In genomic region chr1:159935719-159936283, GRCh38 we compare ENCODE assay signal across 15 cellular contexts. TPM values are rescaled to one million over a fixed set of nuclear protein-coding genes. Genes with fewer than 3 reads are reported as not detected.
A peak's percentile ranks its signal among the peaks of the same experiment; 100 is the strongest.
DNase-seq lines count a peak whose midpoint lies in the region; ATAC-seq, FAIRE-seq and TF ChIP-seq lines count a peak whose summit lies in the region.
"Had no signal": no experiment of that assay in that cellular context is flagged by ENCODE, and none has a peak within 500 bp of the region (broad histone marks: within the 10 kb centered on the region; RNA-seq: fewer than 3 reads in every experiment).

No MANE protein-coding gene starts in this region.

- H3K27me3 ChIP-seq in astrocyte (ENCODE audit: insufficient read depth, low read length) (peaks cover 8% of the 10 kb centered on the region), upper lobe of right lung (no peaks in the 10 kb centered on the region)
- H3K27me3 ChIP-seq: Peyer's patch had no signal

- H3K4me3 Mint-ChIP-seq in activated naive CD4-positive, alpha-beta T cell treated with anti-CD3 and anti-CD28 coated beads, Interleukin-2, amount 50 U/mL, for 24 hours: no peak overlapping the region
- H3K4me3 Mint-ChIP-seq in astrocyte (ENCODE audit: unreplicated experiment): no peak overlapping the region
- H3K4me3 Mint-ChIP-seq: activated CD8-positive, alpha-beta T cell treated with anti-CD3 and anti-CD28 coated beads, Interleukin-2, amount 10 ng/mL, durations not matched to agents 7 days and 5 days; brain had no signal

- no peaks in the 10 kb centered on the region for H3K36me3 Mint-ChIP-seq in activated naive CD4-positive, alpha-beta T cell treated with anti-CD3 and anti-CD28 coated beads, Interleukin-2, amount 50 U/mL, for 24 hours
- no peaks in the 10 kb centered on the region for H3K36me3 Mint-ChIP-seq in activated naive CD4-positive, alpha-beta T cell treated with anti-CD3 and anti-CD28 coated beads, Interleukin-2, amount 50 U/mL, for 72 hours
- peaks cover 1% of the 10 kb centered on the region for H3K36me3 Mint-ChIP-seq in astrocyte (ENCODE audit: low read depth, unreplicated experiment)

- no peaks in the 10 kb centered on the region for H3K79me2 ChIP-seq in astrocyte (ENCODE audit: insufficient read depth, low read length)

- H3K9me3 Mint-ChIP-seq in activated naive CD4-positive, alpha-beta T cell treated with anti-CD3 and anti-CD28 coated beads, Interleukin-2, amount 50 U/mL, for 24 hours: no peaks in the 10 kb centered on the region
- no peaks in the 10 kb centered on the region for H3K9me3 Mint-ChIP-seq in activated naive CD4-positive, alpha-beta T cell treated with anti-CD3 and anti-CD28 coated beads, Interleukin-2, amount 50 U/mL, for 72 hours
- peaks cover 2% of the 10 kb centered on the region for H3K9me3 Mint-ChIP-seq in astrocyte (ENCODE audit: unreplicated experiment)
- H3K9me3 Mint-ChIP-seq: brain had no signal

- H3K4me1 ChIP-seq in astrocyte (ENCODE audit: insufficient read depth, low read length) (no peaks in the 10 kb centered on the region), upper lobe of right lung (peaks cover 6% of the 10 kb centered on the region)

- peak overlapping the region; percentile 38 for H3K27ac Mint-ChIP-seq in activated naive CD4-positive, alpha-beta T cell treated with anti-CD3 and anti-CD28 coated beads, Interleukin-2, amount 50 U/mL, for 24 hours
- H3K27ac Mint-ChIP-seq in activated naive CD4-positive, alpha-beta T cell treated with anti-CD3 and anti-CD28 coated beads, Interleukin-2, amount 50 U/mL, for 72 hours: no peak overlapping the region
- H3K27ac Mint-ChIP-seq in astrocyte (ENCODE audit: unreplicated experiment): no peak overlapping the region
- H3K27ac Mint-ChIP-seq: activated CD8-positive, alpha-beta T cell treated with anti-CD3 and anti-CD28 coated beads, Interleukin-2, amount 10 ng/mL, durations not matched to agents 7 days and 5 days had no signal

- no peaks in the 10 kb centered on the region for H4K20me1 ChIP-seq in astrocyte (ENCODE audit: insufficient read depth, low read length)

- H3K27me3 Mint-ChIP-seq in activated naive CD4-positive, alpha-beta T cell treated with anti-CD3 and anti-CD28 coated beads, Interleukin-2, amount 50 U/mL, for 24 hours: peaks cover 2% of the 10 kb centered on the region
- peaks cover 45% of the 10 kb centered on the region for H3K27me3 Mint-ChIP-seq in astrocyte (ENCODE audit: low read depth, unreplicated experiment)
- H3K27me3 Mint-ChIP-seq: brain had no signal

- no peak for DNase-seq in activated naive CD4-positive, alpha-beta T cell treated with anti-CD3 and anti-CD28 coated beads, Interleukin-2, amount 50 U/mL, for 72 hours (ENCODE audit: low spot score in 2 of 2)
- DNase-seq in NOMO-1 (lab: John Stamatoyannopoulos, UW; ENCODE audit: unreplicated experiment in 2 of 2) (peak; percentile 42 to 83), astrocyte (ENCODE audit: low read depth) (no peak), upper lobe of right lung (no peak), SHP77 treated with DMSO at 0.1 percent for 48 hours (lab: John Stamatoyannopoulos, UW) (no peak), NCI-H446 treated with DMSO at 0.1 percent for 48 hours (lab: John Stamatoyannopoulos, UW) (no peak)

- H3K36me3 ChIP-seq in astrocyte (ENCODE audit: insufficient read depth, low read length): no peaks in the 10 kb centered on the region
- H3K36me3 ChIP-seq in upper lobe of right lung: no peaks in the 10 kb centered on the region
- H3K36me3 ChIP-seq: Peyer's patch had no signal

- H3K4me1 Mint-ChIP-seq in activated naive CD4-positive, alpha-beta T cell treated with anti-CD3 and anti-CD28 coated beads, Interleukin-2, amount 50 U/mL, for 24 hours: peaks cover 6% of the 10 kb centered on the region
- peaks cover 1% of the 10 kb centered on the region for H3K4me1 Mint-ChIP-seq in astrocyte (ENCODE audit: low read depth, unreplicated experiment)

- H3K4me3 ChIP-seq in astrocyte (ENCODE audit: insufficient read depth, low read depth, low read length): no peak overlapping the region
- no peak overlapping the region for H3K4me3 ChIP-seq in upper lobe of right lung
- H3K4me3 ChIP-seq: Peyer's patch, skin epidermis had no signal

- ATAC-seq in activated naive CD4-positive, alpha-beta T cell treated with anti-CD3 and anti-CD28 coated beads, Interleukin-2, amount 50 U/mL, for 72 hours: no peak
- ATAC-seq in upper lobe of right lung (peak; percentile 46), GM19351 (IDR thresholded peaks at IDR 0.05; ENCODE audit: unreplicated experiment) (no peak)

- H3K27ac ChIP-seq in astrocyte (ENCODE audit: low read depth, low read length) (no peak overlapping the region), upper lobe of right lung (no peak overlapping the region)
- H3K27ac ChIP-seq: HL-60 had no signal

- H3K9me3 ChIP-seq in astrocyte (ENCODE audit: insufficient read depth, low read depth, low read length) (no peaks in the 10 kb centered on the region), upper lobe of right lung (no peaks in the 10 kb centered on the region)
- H3K9me3 ChIP-seq: Peyer's patch had no signal

- intact Hi-C loops in upper lobe of right lung (cut with DNase I): loop anchor here (5.0 kb wide), 1 partner anchor 72 kb away; no protein-coding TSS in a partner anchor

- H2AFZ ChIP-seq in astrocyte (ENCODE audit: low read depth, low read length): no peak overlapping the region

- no peak for TF ChIP-seq CTCF in astrocyte (IDR thresholded peaks at IDR 0.05; ENCODE audit: insufficient read depth, low read depth, low read length)
- no peak for TF ChIP-seq CTCF in upper lobe of right lung (IDR thresholded peaks at IDR 0.05)

- no peak overlapping the region for H3K9ac ChIP-seq in astrocyte (ENCODE audit: low read length)

- no peak overlapping the region for H3K4me2 ChIP-seq in astrocyte (ENCODE audit: low read length)

- FAIRE-seq in astrocyte (lab: Jason Lieb, UNC): peak; percentile 41

RNA-seq across cellular contexts. Expression of gene IGSF9, which starts 9.6 kb away (rescaled TPM):
- not detected for total RNA-seq in activated naive CD4-positive, alpha-beta T cell treated with anti-CD3 and anti-CD28 coated beads, Interleukin-2, amount 50 U/mL, for 72 hours
- total RNA-seq in astrocyte (0.89 and 2.1 TPM in 2 replicates), upper lobe of right lung (2.2 TPM)
- total RNA-seq: activated CD8-positive, alpha-beta T cell treated with anti-CD3 and anti-CD28 coated beads, Interleukin-2, amount 10 ng/mL, durations not matched to agents 7 days and 5 days; lung microvascular endothelial cell had no signal

RNA-seq across cellular contexts. Expression of gene TAGLN2, which starts 10.5 kb away (rescaled TPM):
- total RNA-seq in activated naive CD4-positive, alpha-beta T cell treated with anti-CD3 and anti-CD28 coated beads, Interleukin-2, amount 50 U/mL, for 72 hours: 100 to 1,000 TPM; 391 to 559 TPM
- total RNA-seq in astrocyte (614 and 688 TPM in 2 replicates), upper lobe of right lung (435 TPM)

RNA-seq across cellular contexts. Expression of gene SLAMF9, which starts 18.2 kb away (rescaled TPM):
- total RNA-seq in activated naive CD4-positive, alpha-beta T cell treated with anti-CD3 and anti-CD28 coated beads, Interleukin-2, amount 50 U/mL, for 72 hours: not detected
- total RNA-seq in astrocyte: 0.43 TPM in 1 of 2 replicates, not detected in the other
- not detected for total RNA-seq in upper lobe of right lung
- total RNA-seq: activated CD8-positive, alpha-beta T cell treated with anti-CD3 and anti-CD28 coated beads, Interleukin-2, amount 10 ng/mL, durations not matched to agents 7 days and 5 days; lung microvascular endothelial cell; M059J; Peyer's patch had no signal

RNA-seq across cellular contexts. Expression of gene CFAP45, which starts 35.8 kb away (rescaled TPM):
- 1 to 10 TPM; 1.2 to 2.8 TPM for total RNA-seq in activated naive CD4-positive, alpha-beta T cell treated with anti-CD3 and anti-CD28 coated beads, Interleukin-2, amount 50 U/mL, for 72 hours
- 3.2 and 4.3 TPM in 2 replicates for total RNA-seq in astrocyte
- 1.9 TPM for total RNA-seq in upper lobe of right lung

Comparison
In these comparisons a context has a peak if more than half of its experiments do, and no peak if none do; other contexts are left out.
1. DNase-seq: peak in NOMO-1 (2 of 2); none in activated naive CD4-positive, alpha-beta T cell treated with anti-CD3 and anti-CD28 coated beads, Interleukin-2, amount 50 U/mL, for 72 hours (0 of 2), astrocyte (single experiment), upper lobe of right lung (single experiment), SHP77 treated with DMSO at 0.1 percent for 48 hours (single experiment) and NCI-H446 treated with DMSO at 0.1 percent for 48 hours (single experiment).